In the genomic region with DNA sequence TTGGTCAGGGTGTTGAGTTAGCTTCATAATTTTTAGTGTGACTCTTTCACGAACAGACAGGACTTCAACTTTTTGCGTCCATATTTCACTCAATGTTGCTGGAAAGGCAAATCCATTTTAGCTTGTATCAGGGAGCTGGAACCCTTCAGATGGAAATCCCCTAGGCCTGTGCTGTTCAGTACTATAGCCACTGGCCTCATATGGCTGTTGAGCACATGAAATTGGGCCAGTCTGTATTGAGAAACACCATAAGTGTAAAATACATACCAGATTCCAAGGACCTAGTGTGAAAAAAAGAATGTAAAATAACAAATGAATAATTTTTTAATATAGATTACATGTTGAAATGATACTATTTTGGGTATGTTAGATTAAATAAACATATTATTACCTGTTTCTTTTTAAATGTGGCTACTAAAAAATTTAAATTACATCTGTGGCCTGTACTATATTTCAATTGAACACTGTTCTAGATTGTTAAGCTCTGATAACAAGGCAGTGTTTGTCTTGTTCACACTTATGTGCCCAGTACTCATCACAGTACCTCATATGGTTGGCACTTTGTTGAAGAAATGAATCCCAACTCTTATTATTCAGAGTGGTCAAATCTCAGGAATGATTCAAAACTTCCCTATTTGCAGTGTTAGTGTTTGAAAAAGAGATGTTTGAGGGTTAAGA, we compare ENCODE assay signal across 16 cellular contexts. TPM values are rescaled to one million over a fixed set of nuclear protein-coding genes. Genes with fewer than 3 reads are reported as not detected.
DNase-seq lines count a peak whose midpoint lies in the region; ATAC-seq, FAIRE-seq and TF ChIP-seq lines count a peak whose summit lies in the region.
"Had no signal": no experiment of that assay in that cellular context is flagged by ENCODE, and none has a peak within 500 bp of the region (broad histone marks: within the 10 kb centered on the region; RNA-seq: fewer than 3 reads in every experiment).

No MANE protein-coding gene starts in this region.

- no peaks in the 10 kb centered on the region for H3K27me3 Mint-ChIP-seq in activated naive CD4-positive, alpha-beta T cell treated with anti-CD3 and anti-CD28 coated beads, Interleukin-2, amount 10 ng/mL, durations not matched to agents 7 days and 5 days
- H3K27me3 Mint-ChIP-seq: stimulated activated memory B cell treated with anti-CD40 and anti-IgM and Interleukin-4, amounts not matched to agents 10 μg/mL and 1 μg/mL and 100 μg/mL, for 72 hours had no signal

- H2AK5ac ChIP-seq in mesenchymal stem cell (ENCODE audit: low read length, severe bottlenecking) = no peak overlapping the region

- H3K4me3 Mint-ChIP-seq in activated naive CD4-positive, alpha-beta T cell treated with anti-CD3 and anti-CD28 coated beads, Interleukin-2, amount 10 ng/mL, durations not matched to agents 7 days and 5 days = no peak overlapping the region
- H3K4me3 Mint-ChIP-seq: stimulated activated memory B cell treated with anti-CD40 and anti-IgM and Interleukin-4, amounts not matched to agents 10 μg/mL and 1 μg/mL and 100 μg/mL, for 72 hours had no signal

- no peak overlapping the region for H2BK120ac ChIP-seq in mesenchymal stem cell (ENCODE audit: low read depth, low read length)

- H3K4me1 ChIP-seq in A549 = no peaks in the 10 kb centered on the region
- peaks cover 2% of the 10 kb centered on the region for H3K4me1 ChIP-seq in mesenchymal stem cell (ENCODE audit: control insufficient read depth, insufficient read depth, low read depth, low read length)
- H3K4me1 ChIP-seq: SJSA1 had no signal

- H3K4me2 ChIP-seq in A549 = no peak overlapping the region
- H3K4me2 ChIP-seq in mesenchymal stem cell (ENCODE audit: low read length, poor library complexity, severe bottlenecking) = no peak overlapping the region

- DNase-seq in A549 (ENCODE audit: low read depth in 1 of 2, low spot score in 1 of 2) (no peak), SK-MEL-5 (ENCODE audit: low read depth, low spot score) (peak; percentile 14), fibroblast of villous mesenchyme (ENCODE audit: low read depth) (peak; percentile 37), mesenchymal stem cell (peak; percentile 18), ureter (ENCODE audit: low spot score) (no peak)
- no peak for DNase-seq in activated naive CD4-positive, alpha-beta T cell treated with anti-CD3 and anti-CD28 coated beads, Interleukin-2, amount 10 ng/mL, durations not matched to agents 7 days and 5 days
- DNase-seq: glutamatergic neuron; left colon; NCI-H345; sigmoid colon; stimulated activated CD4-positive, alpha-beta T cell treated with anti-CD3 and anti-CD28 coated beads, Interleukin-4, amount 100 ng/mL, for 4 hours had no signal

- H4K8ac ChIP-seq in mesenchymal stem cell (ENCODE audit: low read length) = no peak overlapping the region

- no peak overlapping the region for H3K9ac ChIP-seq in mesenchymal stem cell (ENCODE audit: low read length)

- H3K36me3 ChIP-seq in mesenchymal stem cell (ENCODE audit: control insufficient read depth in 1 of 2, insufficient read depth in 2 of 2, low read depth in 1 of 2, low read length in 2 of 2) = peaks cover 0 to 7% of the 10 kb centered on the region in 2 experiments
- H3K36me3 ChIP-seq: sigmoid colon had no signal

- H3K4me3 ChIP-seq in A549 (no peak overlapping the region), fibroblast of villous mesenchyme (ENCODE audit: low read depth, low read length) (no peak overlapping the region), mesenchymal stem cell (ENCODE audit: insufficient read depth in 1 of 2, low read depth in 1 of 2, low read length in 2 of 2) (no peak overlapping the region)
- H3K4me3 ChIP-seq: K562, sigmoid colon, SJSA1 had no signal

- H2BK12ac ChIP-seq in mesenchymal stem cell (ENCODE audit: low read length in 2 of 2) = no peak overlapping the region

- H3K27ac Mint-ChIP-seq in activated naive CD4-positive, alpha-beta T cell treated with anti-CD3 and anti-CD28 coated beads, Interleukin-2, amount 10 ng/mL, durations not matched to agents 7 days and 5 days = no peak overlapping the region
- H3K27ac Mint-ChIP-seq: stimulated activated memory B cell treated with anti-CD40 and anti-IgM and Interleukin-4, amounts not matched to agents 10 μg/mL and 1 μg/mL and 100 μg/mL, for 72 hours had no signal

- CTCF ChIA-PET in A549 (lab: Yijun Ruan, JAX) = interaction anchor here (1.3 kb wide), 2 partner anchors 11 to 15 kb away, joined by 3 to 7 read pairs; no protein-coding TSS in a partner anchor
- CTCF ChIA-PET in activated naive CD4-positive, alpha-beta T cell treated with anti-CD3 and anti-CD28 coated beads, Interleukin-2, amount 10 ng/mL, durations not matched to agents 7 days and 5 days (lab: Charles Lee) = no interaction called here

- H3K27ac ChIP-seq in A549 (no peak overlapping the region), mesenchymal stem cell (ENCODE audit: low read length, poor library complexity, severe bottlenecking) (no peak overlapping the region)
- H3K27ac ChIP-seq: SJSA1 had no signal

- no peaks in the 10 kb centered on the region for H3K9me3 Mint-ChIP-seq in activated naive CD4-positive, alpha-beta T cell treated with anti-CD3 and anti-CD28 coated beads, Interleukin-2, amount 10 ng/mL, durations not matched to agents 7 days and 5 days
- H3K9me3 Mint-ChIP-seq: stimulated activated memory B cell treated with anti-CD40 and anti-IgM and Interleukin-4, amounts not matched to agents 10 μg/mL and 1 μg/mL and 100 μg/mL, for 72 hours had no signal

- peaks cover 9% of the 10 kb centered on the region for H3K36me3 Mint-ChIP-seq in activated naive CD4-positive, alpha-beta T cell treated with anti-CD3 and anti-CD28 coated beads, Interleukin-2, amount 10 ng/mL, durations not matched to agents 7 days and 5 days

- H3K9me3 ChIP-seq in A549 (no peaks in the 10 kb centered on the region), mesenchymal stem cell (ENCODE audit: control insufficient read depth, low read length) (no peaks in the 10 kb centered on the region)
- H3K9me3 ChIP-seq: sigmoid colon, SJSA1 had no signal

- TF ChIP-seq POLR2A in A549 (IDR thresholded peaks at IDR 0.05; ENCODE audit: low read length) = no peak

- no peak overlapping the region for H2BK5ac ChIP-seq in mesenchymal stem cell (ENCODE audit: low read depth, low read length, poor library complexity, severe bottlenecking)

- no peak overlapping the region for H2AFZ ChIP-seq in mesenchymal stem cell (ENCODE audit: low read depth, low read length)

- no peak overlapping the region for H2BK15ac ChIP-seq in mesenchymal stem cell (ENCODE audit: low read depth, poor library complexity, severe bottlenecking)

- no peak overlapping the region for H4K91ac ChIP-seq in mesenchymal stem cell (ENCODE audit: low read length)

- H3K4me1 Mint-ChIP-seq in activated naive CD4-positive, alpha-beta T cell treated with anti-CD3 and anti-CD28 coated beads, Interleukin-2, amount 10 ng/mL, durations not matched to agents 7 days and 5 days = no peaks in the 10 kb centered on the region

- POLR2A ChIA-PET in A549 (lab: Yijun Ruan, JAX) = no interaction called here

- no peak for TF ChIP-seq RAD21 in A549 (conservative IDR thresholded peaks at IDR 0.05 in 1 of 2, IDR thresholded peaks at IDR 0.05 in 1 of 2)

- TF ChIP-seq EP300 in A549 (IDR thresholded peaks at IDR 0.05) = no peak

- no peak overlapping the region for H3K14ac ChIP-seq in mesenchymal stem cell (ENCODE audit: low read length in 2 of 2)

- no peak for TF ChIP-seq CTCF in A549 (IDR thresholded peaks at IDR 0.05)
- no peak for TF ChIP-seq CTCF in fibroblast of villous mesenchyme (IDR thresholded peaks at IDR 0.05; ENCODE audit: insufficient read depth, low read depth, low read length)

- no peak overlapping the region for H3K23ac ChIP-seq in mesenchymal stem cell (ENCODE audit: low read length in 2 of 2)

- in situ Hi-C loops in SK-MEL-5 (cut with HindIII; ENCODE audit: low pct_unique_long_range_greater_than_20kb, low sequenced_read_pairs) = no loop called here

- peaks cover 28% of the 10 kb centered on the region for H3K79me1 ChIP-seq in mesenchymal stem cell (replicated peaks; ENCODE audit: low read length, poor library complexity, severe bottlenecking)

- H3K27me3 ChIP-seq in mesenchymal stem cell (ENCODE audit: control insufficient read depth in 1 of 2, insufficient read depth in 1 of 2, low read length in 2 of 2) = no peaks in the 10 kb centered on the region
- H3K27me3 ChIP-seq: sigmoid colon, SJSA1 had no signal

- H3K18ac ChIP-seq in mesenchymal stem cell (ENCODE audit: low read depth in 1 of 2, low read length in 2 of 2) = no peak overlapping the region

- ATAC-seq in A549 (no peak), HG03571 (IDR thresholded peaks at IDR 0.05; ENCODE audit: unreplicated experiment) (no peak), GM21723 (IDR thresholded peaks at IDR 0.05; ENCODE audit: unreplicated experiment) (no peak)
- ATAC-seq: left colon; stimulated activated memory B cell treated with anti-CD40 and anti-IgM and Interleukin-4, amounts not matched to agents 10 μg/mL and 1 μg/mL and 100 μg/mL, for 72 hours had no signal

- FAIRE-seq in A549 (lab: Jason Lieb, UNC) = peak; percentile 49
- FAIRE-seq: K562 had no signal

- no peak overlapping the region for H3K4ac ChIP-seq in mesenchymal stem cell (ENCODE audit: low read depth in 1 of 2, low read length in 2 of 2)

- 98% methylated on average over 2 of the region's 2 CpGs for whole genome bisulfite sequencing in A549 (ENCODE audit: missing lambda C conversion rate)
- 85% methylated on average over 2 of the region's 2 CpGs for WGBS in mesenchymal stem cell

TF ChIP-seq in A549, 52 proteins besides CTCF, POLR2A, EP300 and RAD21 (continues in another document):
- TF ChIP-seq HES2 (IDR thresholded peaks at IDR 0.05) (no peak), ZSCAN20 (CRISPR knock-in tag; IDR thresholded peaks at IDR 0.05) (no peak), ZFP36 (IDR thresholded peaks at IDR 0.05; ENCODE audit: borderline replicate concordance, partially characterized antibody) (no peak)

RNA-seq across cellular contexts. Expression of gene CTNNBL1, which starts 34.3 kb away (rescaled TPM):
- 39.0 and 41.0 TPM in 2 replicates for polyA plus RNA-seq in A549 (2011; rRNA removed)
- 43.6 and 44.0 TPM in 2 replicates for polyA plus RNA-seq in A549 (2012; cell fraction: cytosol; rRNA removed)
- polyA plus RNA-seq in A549 (2012; cell fraction: nucleus; rRNA removed) = 27.0 and 30.4 TPM in 2 replicates
- polyA plus RNA-seq in A549 (2017; fragmentation: RNase III; extraction: RNeasy Plus Mini Kit Qiagen cat#74134 plus additional on column Dnase treatment) = 57.9 to 60.4 TPM (median 59.9 TPM) in 3 replicates
- 37.6 and 43.4 TPM in 2 replicates for polyA minus RNA-seq in A549 (2011; rRNA and poly(A)+ RNA removed)
- total RNA-seq in SK-MEL-5 (2014; rRNA removed; shearing (Covaris generic)) = 38.7 and 41.5 TPM in 2 replicates
- polyA plus RNA-seq in SK-MEL-5 (2015; cell fraction: cytosol; rRNA removed) = 43.8 and 43.9 TPM in 2 replicates
- 18.6 and 23.0 TPM in 2 replicates for polyA plus RNA-seq in SK-MEL-5 (2015; cell fraction: nucleus; rRNA removed)
- total RNA-seq in fibroblast of villous mesenchyme = 19.3 and 23.3 TPM in 2 replicates
- polyA plus RNA-seq in mesenchymal stem cell (2013, experiment 1 of 2) = 60.8 TPM
- 60.9 TPM for polyA plus RNA-seq in mesenchymal stem cell (2013, experiment 2 of 2)
- 52.9 TPM for total RNA-seq in ureter

Comparison
In these comparisons a context has a peak if more than half of its experiments do, and no peak if none do; other contexts are left out.
1. DNase-seq: peak in SK-MEL-5 (single experiment), fibroblast of villous mesenchyme (single experiment) and mesenchymal stem cell (single experiment); none in A549 (0 of 2), ureter (single experiment) and activated naive CD4-positive, alpha-beta T cell treated with anti-CD3 and anti-CD28 coated beads, Interleukin-2, amount 10 ng/mL, durations not matched to agents 7 days and 5 days (single experiment).